In the genomic region with DNA sequence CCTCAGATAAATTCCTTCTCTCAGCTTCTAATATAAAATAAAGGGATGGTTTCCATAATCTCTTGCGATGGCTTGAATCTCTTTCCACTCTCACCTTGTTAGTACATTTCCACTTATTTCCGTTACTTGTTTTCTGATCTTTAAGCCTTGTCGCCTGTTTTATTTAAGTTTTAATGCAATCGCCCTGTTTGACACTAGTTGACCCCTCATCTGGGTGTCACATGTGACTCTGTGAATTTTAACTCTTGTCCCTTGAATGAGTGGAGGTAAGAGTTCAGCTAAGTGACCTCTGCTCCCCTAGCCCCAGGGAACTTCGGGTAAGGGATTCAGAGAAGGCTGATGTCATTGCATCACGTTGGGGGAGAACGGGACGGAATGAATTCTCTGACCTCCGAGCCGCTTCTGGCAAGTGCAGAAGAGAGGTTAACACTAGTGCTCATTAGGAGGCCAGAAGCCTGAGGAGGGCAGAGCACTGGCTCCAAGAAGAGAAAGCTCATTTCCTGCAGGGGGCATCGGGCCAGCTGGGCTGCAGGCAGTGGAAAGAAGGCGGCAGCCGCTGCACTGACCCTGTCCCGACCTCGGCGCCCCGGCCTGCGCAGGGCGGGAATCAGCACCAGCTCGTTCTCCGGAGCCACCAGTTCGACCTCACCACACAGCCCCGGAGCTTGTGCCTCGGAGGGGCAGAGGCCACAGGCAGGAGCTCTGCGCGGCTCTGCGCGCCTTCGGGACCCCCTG, we compare ENCODE assay signal across 8 cellular contexts. TPM values are rescaled to one million over a fixed set of nuclear protein-coding genes. Genes with fewer than 3 reads are reported as not detected.
DNase-seq lines count a peak whose midpoint lies in the region; ATAC-seq and TF ChIP-seq lines count a peak whose summit lies in the region.

No MANE protein-coding gene starts in this region.

- peak overlapping the region; percentile 98 for H3K4me3 Mint-ChIP-seq in activated naive CD8-positive, alpha-beta T cell

- peak; percentile 32 for ATAC-seq in GM18511 (IDR thresholded peaks at IDR 0.05; ENCODE audit: unreplicated experiment)
- ATAC-seq in HG03039 (IDR thresholded peaks at IDR 0.05; ENCODE audit: unreplicated experiment): peak; percentile 20
- peak; percentile 66 for ATAC-seq in Right ventricle myocardium superior (ENCODE audit: poor library complexity)
- ATAC-seq in omental fat pad (ENCODE audit: low FRiP score): peak; percentile 56

- no peak for TF ChIP-seq CTCF in omental fat pad (IDR thresholded peaks at IDR 0.05)

- H3K36me3 Mint-ChIP-seq in activated naive CD8-positive, alpha-beta T cell: no peaks in the 10 kb centered on the region

- H3K4me1 Mint-ChIP-seq in activated naive CD8-positive, alpha-beta T cell (ENCODE audit: low read depth): peaks cover 39% of the 10 kb centered on the region

- DNase-seq in CD1c-positive myeloid dendritic cell (ENCODE audit: extremely low spot score) (peak; percentile 54), NCI-H226 (peak; percentile 24), Right ventricle myocardium superior (peak; percentile 85), omental fat pad (ENCODE audit: low spot score) (no peak)
- no peak for DNase-seq in activated CD4-positive, CD25-positive, alpha-beta regulatory T cell (lab: John Stamatoyannopoulos, UW)

- H3K27me3 Mint-ChIP-seq in activated naive CD8-positive, alpha-beta T cell: no peaks in the 10 kb centered on the region

- peak overlapping the region; percentile 87 for H3K27ac Mint-ChIP-seq in activated naive CD8-positive, alpha-beta T cell

- intact Hi-C loops in Right ventricle myocardium superior (cut with DNase I): no loop called here

- no peaks in the 10 kb centered on the region for H3K9me3 Mint-ChIP-seq in activated naive CD8-positive, alpha-beta T cell (ENCODE audit: low read depth)

RNA-seq across cellular contexts. Expression of a gene that starts 0.6 kb away (rescaled TPM):
- total RNA-seq in Right ventricle myocardium superior: 82.9 TPM
- 10 to 100 TPM; 19.8 to 49.7 (median 40.6) TPM for total RNA-seq in omental fat pad

RNA-seq across cellular contexts. Expression of a gene that starts 2.2 kb away (rescaled TPM):
- total RNA-seq in Right ventricle myocardium superior (1.8 TPM), omental fat pad (1 to 10 TPM in 2 of 4 donors, under 1 TPM in 1, not detected in 1; 0.65 to 2.8 (median 2.0) TPM)

RNA-seq across cellular contexts. Expression of a gene that starts 14.3 kb away (rescaled TPM):
- total RNA-seq in Right ventricle myocardium superior: not detected
- not detected for total RNA-seq in omental fat pad

RNA-seq across cellular contexts. Expression of a gene that starts 14.8 kb away (rescaled TPM):
- total RNA-seq in Right ventricle myocardium superior (13.3 TPM), omental fat pad (10 to 100 TPM in 1 of 4 donors, 1 to 10 TPM in 3; 2.7 to 13.2 (median 4.6) TPM)

RNA-seq across cellular contexts. Expression of a gene that starts 22.9 kb away (rescaled TPM):
- total RNA-seq in Right ventricle myocardium superior (24.2 TPM), omental fat pad (10 to 100 TPM; 13.7 to 28.2 (median 24.3) TPM)

Comparison
In these comparisons a context has a peak if more than half of its experiments do, and no peak if none do; other contexts are left out.
1. DNase-seq: peak in CD1c-positive myeloid dendritic cell (single experiment), NCI-H226 (single experiment) and Right ventricle myocardium superior (single experiment); none in omental fat pad (single experiment) and activated CD4-positive, CD25-positive, alpha-beta regulatory T cell (0 of 4).
2. Peak in every context shown above with its lines, with median percentiles within 50 percentile points of each other: ATAC-seq.